8 cellular contexts compared by ENCODE assay signal in the genomic region with DNA sequence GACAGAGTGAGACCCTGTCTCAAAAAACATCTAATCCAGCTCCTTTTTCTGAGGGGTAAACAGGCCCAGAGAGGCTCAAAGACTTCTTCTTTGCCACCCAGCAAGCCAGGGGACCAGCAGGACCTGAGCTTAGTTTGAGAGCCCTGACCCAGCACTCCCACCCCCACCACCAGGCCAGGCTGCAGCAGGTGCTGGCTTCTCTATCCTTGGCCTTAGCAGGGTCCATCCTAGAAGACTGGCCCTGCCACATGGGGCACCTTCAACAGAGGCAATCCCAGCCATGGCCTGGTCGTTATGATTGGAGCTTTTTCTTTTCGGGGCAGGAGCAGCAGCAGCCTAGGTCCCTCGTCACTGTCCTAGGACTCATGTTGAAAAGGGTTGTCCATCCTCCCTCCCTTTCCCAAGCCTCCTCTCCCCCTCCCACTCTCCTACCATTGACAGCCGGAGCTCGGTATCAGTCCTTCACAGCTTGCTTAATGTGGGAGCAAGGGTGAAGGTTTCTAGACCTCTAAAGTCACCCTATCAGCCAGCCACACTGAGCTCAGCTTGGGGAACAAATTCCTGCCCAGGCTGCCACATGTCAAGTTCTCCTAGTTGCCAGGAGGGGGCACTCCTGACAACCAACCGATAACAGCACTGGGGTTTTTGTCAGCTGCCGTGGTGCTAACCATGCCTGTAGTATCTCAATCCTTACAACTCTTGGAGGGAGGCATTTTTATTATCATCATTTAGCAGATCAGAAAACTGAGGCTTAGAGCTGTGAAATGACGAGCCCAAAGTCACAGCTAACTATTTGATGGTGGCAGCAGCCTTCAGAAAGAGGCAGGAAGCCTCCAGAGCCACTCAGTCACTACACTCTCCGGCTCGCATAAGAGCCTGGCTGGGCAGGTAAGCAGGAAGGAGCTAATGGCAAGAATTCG. TPM values are rescaled to one million over a fixed set of nuclear protein-coding genes. Genes with fewer than 3 reads are reported as not detected.
DNase-seq lines count a peak whose midpoint lies in the region; ATAC-seq and TF ChIP-seq lines count a peak whose summit lies in the region.

No MANE protein-coding gene starts in this region.

- H3K9ac ChIP-seq in Karpas-422 (ENCODE audit: low read length), result no peak overlapping the region

- no peaks in the 10 kb centered on the region; the same call in 1 of the 2 replicates for H4K20me1 ChIP-seq in Karpas-422 (ENCODE audit: insufficient read depth, low read depth, low read length)

- no peaks in the 10 kb centered on the region for H3K79me2 ChIP-seq in Karpas-422 (ENCODE audit: low read length)

- H3K36me3 ChIP-seq in Karpas-422 (ENCODE audit: insufficient read depth, low read length), result peaks cover 5% of the 10 kb centered on the region; the same call in 1 of the 2 replicates
- H3K36me3 ChIP-seq in adrenal gland (replicated peaks in 1 of 2), result peaks cover 0 to 40% of the 10 kb centered on the region in 2 donors
- peaks cover 44% of the 10 kb centered on the region for H3K36me3 ChIP-seq in left ventricle myocardium inferior

- intact Hi-C loops in adrenal gland (cut with DNase I), result loop anchor here in 1 of 2 donors (5.0 kb wide), 1 partner anchor 35 kb away; a partner anchor contains a TSS
- intact Hi-C loops in left ventricle myocardium inferior (cut with micrococcal nuclease), result no loop called here

- no peaks in the 10 kb centered on the region for H3K9me3 ChIP-seq in Karpas-422 (ENCODE audit: low read length)
- H3K9me3 ChIP-seq in adrenal gland (replicated peaks in 1 of 3), result no peaks in the 10 kb centered on the region
- H3K9me3 ChIP-seq in left ventricle myocardium inferior (replicated peaks), result no peaks in the 10 kb centered on the region

- no peak for ATAC-seq in GM18511 (IDR thresholded peaks at IDR 0.05; ENCODE audit: unreplicated experiment)

- no peak overlapping the region for H3K4me2 ChIP-seq in Karpas-422 (ENCODE audit: low read depth, low read length, poor library complexity, severe bottlenecking)

- H3K27me3 ChIP-seq in Karpas-422 (ENCODE audit: low read length), result no peaks in the 10 kb centered on the region
- H3K27me3 ChIP-seq in adrenal gland, result no peaks in the 10 kb centered on the region
- H3K27me3 ChIP-seq in left ventricle myocardium inferior (ENCODE audit: low read depth), result no peaks in the 10 kb centered on the region

- no peaks in the 10 kb centered on the region for H3K9me2 ChIP-seq in Karpas-422 (replicated peaks; ENCODE audit: insufficient read depth, low read length)

- H3K27ac ChIP-seq in Karpas-422 (ENCODE audit: low read length) (0 out of 2 replicates have a peak overlapping the region, but pooled peaks have one; percentile 28), adrenal gland (no peak overlapping the region), left ventricle myocardium inferior (replicated peaks) (peak overlapping the region; percentile 32)

- WGBS in adrenal gland, 4 donors, result 25 to 31% (median 28%) methylated on average over 9 to 11 of the region's 11 CpGs

- H3K4me3 ChIP-seq in Karpas-422 (ENCODE audit: low read length) (no peak overlapping the region), adrenal gland (no peak overlapping the region), left ventricle myocardium inferior (no peak overlapping the region), retinal pigment epithelial cell (ENCODE audit: low read length) (no peak overlapping the region)

- peaks cover 3% of the 10 kb centered on the region for H3K4me1 ChIP-seq in Karpas-422 (ENCODE audit: low read length)
- H3K4me1 ChIP-seq in adrenal gland (replicated peaks in 1 of 2), result peaks cover 7 to 16% of the 10 kb centered on the region in 2 donors
- peaks cover 22% of the 10 kb centered on the region for H3K4me1 ChIP-seq in left ventricle myocardium inferior

- no peak for TF ChIP-seq POLR2A in adrenal gland (IDR thresholded peaks at IDR 0.05)

- TF ChIP-seq CTCF in adrenal gland (IDR thresholded peaks at IDR 0.05) (peak; percentile 66 to 77 (median 74)), left ventricle myocardium inferior (IDR thresholded peaks at IDR 0.05; ENCODE audit: borderline replicate concordance) (peak; percentile 76), retinal pigment epithelial cell (conservative IDR thresholded peaks at IDR 0.05; ENCODE audit: low read depth, low read length) (peak; percentile 90)

- DNase-seq in NCI-H524 (lab: John Stamatoyannopoulos, UW) (peak; percentile 58 to 65), NCI-H524 treated with DMSO at 0.1 percent for 48 hours (lab: John Stamatoyannopoulos, UW) (no peak), Karpas-422 (peak; percentile 88), SKM-1 treated with dmso at 0.1 percent for 144 hours (lab: John Stamatoyannopoulos, UW; ENCODE audit: unreplicated experiment) (peak; percentile 78), adrenal gland (peak; percentile 56 to 85 (median 76)), left ventricle myocardium inferior (no peak), retinal pigment epithelial cell (ENCODE audit: low read depth) (peak; percentile 16)

- no peak overlapping the region for H2AFZ ChIP-seq in Karpas-422 (ENCODE audit: low read length)

RNA-seq across cellular contexts. Expression of a gene that starts 11.2 kb away (rescaled TPM):
- 22.3 and 48.6 TPM in 2 replicates for total RNA-seq in Karpas-422 (2014; rRNA removed; shearing (Covaris generic); ENCODE audit: low replicate concordance)
- total RNA-seq in adrenal gland (100 to 1,000 TPM in 2 of 8 donors, 10 to 100 TPM in 6; 75.0 to 130 (median 89.3) TPM), left ventricle myocardium inferior (85.0 TPM)
- polyA plus RNA-seq in adrenal gland, result 100 to 1,000 TPM in 2 of 3 donors, 10 to 100 TPM in 1; 96.4 to 287 (median 159) TPM

RNA-seq across cellular contexts. Expression of a gene that starts 11.2 kb away (rescaled TPM):
- total RNA-seq in Karpas-422 (2014; rRNA removed; shearing (Covaris generic); ENCODE audit: low replicate concordance), result 10.6 and 18.8 TPM in 2 replicates
- 1 to 10 TPM in 2 of 8 donors, under 1 TPM in 6; 0.18 to 1.2 (median 0.50) TPM for total RNA-seq in adrenal gland
- polyA plus RNA-seq in adrenal gland, result 1 to 10 TPM in 1 of 3 donors, under 1 TPM in 2; 0.48 to 1.5 (median 0.84) TPM
- total RNA-seq in left ventricle myocardium inferior, result 0.74 TPM

RNA-seq across cellular contexts. Expression of a gene that starts 15.9 kb away (rescaled TPM):
- total RNA-seq in Karpas-422 (2014; rRNA removed; shearing (Covaris generic); ENCODE audit: low replicate concordance), result 11.4 and 30.4 TPM in 2 replicates
- total RNA-seq in adrenal gland (10 to 100 TPM; 14.7 to 40.3 (median 33.5) TPM), left ventricle myocardium inferior (12.6 TPM)
- polyA plus RNA-seq in adrenal gland, result 10 to 100 TPM in 2 of 3 donors, 1 to 10 TPM in 1; 4.6 to 29.8 (median 16.2) TPM

RNA-seq across cellular contexts. Expression of a gene that starts 35.5 kb away (rescaled TPM):
- 53.3 and 68.0 TPM in 2 replicates for total RNA-seq in Karpas-422 (2014; rRNA removed; shearing (Covaris generic); ENCODE audit: low replicate concordance)
- 100 to 1,000 TPM in 6 of 8 donors, 10 to 100 TPM in 2; 88.6 to 337 (median 110) TPM for total RNA-seq in adrenal gland
- polyA plus RNA-seq in adrenal gland, result 100 to 1,000 TPM in 1 of 3 donors, 10 to 100 TPM in 2; 38.0 to 305 (median 49.3) TPM
- 23.7 TPM for total RNA-seq in left ventricle myocardium inferior

Comparison
In these comparisons a context has a peak if more than half of its experiments do, and no peak if none do; other contexts are left out.
1. DNase-seq: peak in NCI-H524 (2 of 2), Karpas-422 (single experiment), SKM-1 treated with dmso at 0.1 percent for 144 hours (single experiment), adrenal gland (7 of 7) and retinal pigment epithelial cell (single experiment); none in NCI-H524 treated with DMSO at 0.1 percent for 48 hours (single experiment) and left ventricle myocardium inferior (single experiment).
2. H3K27ac ChIP-seq: peak in Karpas-422 (single experiment) and left ventricle myocardium inferior (single experiment); none in adrenal gland (0 of 5).
3. Peak in every context shown above with its lines, with median percentiles within 50 percentile points of each other: CTCF ChIP-seq.